ENCODE assay signal across 2 cellular contexts in genomic region chr21:31819692-31820091, GRCh38. TPM values are rescaled to one million over a fixed set of nuclear protein-coding genes. Genes with fewer than 3 reads are reported as not detected.
"Had no signal": no experiment of that assay in that cellular context is flagged by ENCODE, and none has a peak within 500 bp of the region (broad histone marks: within the 10 kb centered on the region; RNA-seq: fewer than 3 reads in every experiment).

No MANE protein-coding gene starts in this region.

RNA-seq across cellular contexts. Expression of gene HUNK, which starts 53.1 kb away (rescaled TPM):
- total RNA-seq: natural killer cell, pulmonary artery endothelial cell had no signal
